ENCODE assay signal across 8 cellular contexts in the genomic region with DNA sequence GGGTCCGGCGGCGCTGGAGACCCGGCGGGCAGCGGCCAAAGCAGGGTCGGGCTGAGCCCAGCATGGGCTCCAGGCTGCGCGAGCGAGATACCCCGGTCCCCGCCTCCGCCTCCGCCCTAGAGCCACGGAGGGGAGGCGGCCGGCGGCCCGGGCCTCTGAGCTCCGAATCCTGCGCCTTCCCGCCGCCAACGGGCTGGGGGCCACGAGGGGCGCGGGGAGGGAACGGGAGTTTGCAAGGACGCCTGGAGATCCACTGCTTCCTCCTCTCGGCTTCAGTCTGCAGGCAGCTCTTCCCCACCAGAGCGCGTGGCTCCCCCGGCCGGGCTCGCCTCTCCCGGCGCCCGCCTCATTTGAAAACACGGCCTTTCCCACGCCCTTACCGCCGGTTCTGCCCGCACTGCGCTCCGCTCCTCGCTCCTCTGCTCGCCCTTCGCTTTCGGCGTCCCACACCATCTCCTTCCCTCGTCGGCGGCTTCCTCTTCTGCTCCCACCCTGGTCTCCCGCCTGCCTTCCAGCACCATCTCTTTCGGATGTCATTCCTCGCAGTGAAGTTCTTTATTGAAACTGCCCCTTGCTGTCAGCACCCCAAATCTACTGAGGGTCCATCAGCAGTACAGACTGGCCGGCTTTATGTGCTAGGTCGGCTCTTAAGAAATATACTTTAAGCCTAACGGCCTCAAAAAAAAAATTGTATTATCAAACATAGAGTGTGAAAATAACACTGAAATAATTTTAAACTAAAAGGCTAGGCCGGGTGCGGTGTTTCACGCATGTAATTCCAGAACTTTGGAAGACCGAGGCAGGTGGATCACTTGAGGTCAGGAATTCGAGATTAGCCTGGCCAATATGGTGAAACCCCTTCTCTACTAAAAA.
DNase-seq lines count a peak whose midpoint lies in the region; ATAC-seq and TF ChIP-seq lines count a peak whose summit lies in the region.

No MANE protein-coding gene starts in this region.

- H3K4me1 ChIP-seq in right atrium auricular region: peaks cover 0 to 11% of the 10 kb centered on the region in 2 donors
- peaks cover 4 to 5% of the 10 kb centered on the region in 2 experiments for H3K4me1 ChIP-seq in trophoblast cell (ENCODE audit: control insufficient read depth in 1 of 2, insufficient read depth in 2 of 2, low read length in 2 of 2)

- no peaks in the 10 kb centered on the region for H3K9me3 Mint-ChIP-seq in activated T-helper 17 cell treated with anti-CD3 and anti-CD28 coated beads, Interleukin-2, amount 50 U/mL, for 72 hours

- H4K91ac ChIP-seq in trophoblast cell (ENCODE audit: low read depth, low read length): no peak overlapping the region

- H2AFZ ChIP-seq in trophoblast cell (ENCODE audit: insufficient read depth, low read length, poor library complexity): peak overlapping the region; percentile 47

- no peak overlapping the region for H3K23ac ChIP-seq in trophoblast cell (ENCODE audit: low read length)

- H3K9ac ChIP-seq in trophoblast cell (ENCODE audit: low read length): no peak overlapping the region

- H2AK5ac ChIP-seq in trophoblast cell (ENCODE audit: low read length): no peak overlapping the region

- H3K27me3 ChIP-seq in right atrium auricular region (no peaks in the 10 kb centered on the region), trophoblast cell (ENCODE audit: insufficient read depth, low read length) (peaks cover 21% of the 10 kb centered on the region)

- H3K79me2 ChIP-seq in trophoblast cell (ENCODE audit: control insufficient read depth, insufficient read depth, low read length, poor library complexity): no peaks in the 10 kb centered on the region

- no peak for TF ChIP-seq CTCF in right atrium auricular region (IDR thresholded peaks at IDR 0.05)

- H3K27ac ChIP-seq in right atrium auricular region: no peak overlapping the region
- H3K27ac ChIP-seq in trophoblast cell (ENCODE audit: low read depth, low read length): no peak overlapping the region

- H3K27me3 Mint-ChIP-seq in activated T-helper 17 cell treated with anti-CD3 and anti-CD28 coated beads, Interleukin-2, amount 50 U/mL, for 72 hours: peaks cover 44% of the 10 kb centered on the region

- DNase-seq in Daoy (ENCODE audit: low read depth) (peak; percentile 44), right atrium auricular region (ENCODE audit: low spot score) (no peak), trophoblast cell (peak in 1 of 2 donors; percentile 21), middle frontal gyrus (ENCODE audit: extremely low spot score, low spot score) (no peak), NCI-H1694 (lab: John Stamatoyannopoulos, UW) (no peak), Kasumi-1 (lab: John Stamatoyannopoulos, UW) (no peak)
- no peak for DNase-seq in activated effector memory CD4-positive, alpha-beta T cell treated with anti-CD3 and anti-CD28 coated beads, Interleukin-2, amount 50 U/mL, for 16 hours

- H3K14ac ChIP-seq in trophoblast cell (ENCODE audit: low read length): no peak overlapping the region

- no peak overlapping the region for H2BK120ac ChIP-seq in trophoblast cell (ENCODE audit: insufficient read depth, low read length, poor library complexity)

- no peak overlapping the region for H2BK12ac ChIP-seq in trophoblast cell (ENCODE audit: low read length)

- H3K9me3 ChIP-seq in right atrium auricular region: no peaks in the 10 kb centered on the region
- H3K9me3 ChIP-seq in trophoblast cell (ENCODE audit: insufficient read depth, low read depth, low read length): peaks cover 2% of the 10 kb centered on the region

- peaks cover 6% of the 10 kb centered on the region for H3K4me1 Mint-ChIP-seq in activated T-helper 17 cell treated with anti-CD3 and anti-CD28 coated beads, Interleukin-2, amount 50 U/mL, for 72 hours

- no peak overlapping the region for H2BK5ac ChIP-seq in trophoblast cell (ENCODE audit: low read depth, low read length, poor library complexity)

- WGBS in trophoblast cell (ENCODE audit: extremely low coverage, insufficient coverage, insufficient read length): no CpG with 5 or more reads among the region's 64 CpGs

- H3K36me3 Mint-ChIP-seq in activated T-helper 17 cell treated with anti-CD3 and anti-CD28 coated beads, Interleukin-2, amount 50 U/mL, for 72 hours (ENCODE audit: low read depth): no peaks in the 10 kb centered on the region

- H3K18ac ChIP-seq in trophoblast cell (ENCODE audit: low read length): no peak overlapping the region

- peak overlapping the region; percentile 71 for H3K4me2 ChIP-seq in trophoblast cell (ENCODE audit: low read length)

- no peak overlapping the region for H4K12ac ChIP-seq in trophoblast cell (ENCODE audit: low read depth, low read length)

- ATAC-seq in activated T-helper 17 cell treated with anti-CD3 and anti-CD28 coated beads, Interleukin-2, amount 50 U/mL, for 72 hours (replicated peaks): no peak

- peak overlapping the region; percentile 73 for H3K4me3 Mint-ChIP-seq in activated T-helper 17 cell treated with anti-CD3 and anti-CD28 coated beads, Interleukin-2, amount 50 U/mL, for 72 hours

- no peaks in the 10 kb centered on the region for H3K36me3 ChIP-seq in right atrium auricular region
- no peaks in the 10 kb centered on the region for H3K36me3 ChIP-seq in trophoblast cell (ENCODE audit: control insufficient read depth in 1 of 2, insufficient read depth in 2 of 2, low read length in 2 of 2)

- H3K27ac Mint-ChIP-seq in activated T-helper 17 cell treated with anti-CD3 and anti-CD28 coated beads, Interleukin-2, amount 50 U/mL, for 72 hours: no peak overlapping the region

- no peak overlapping the region for H4K8ac ChIP-seq in trophoblast cell (ENCODE audit: low read depth, low read length)

- no peaks in the 10 kb centered on the region for H3K79me1 ChIP-seq in trophoblast cell (ENCODE audit: low read length)

- H3K4me3 ChIP-seq in right atrium auricular region: peak overlapping the region; percentile 34 to 48
- no peak overlapping the region for H3K4me3 ChIP-seq in trophoblast cell (ENCODE audit: low read depth, low read length)

- no peak overlapping the region for H3K4ac ChIP-seq in trophoblast cell (ENCODE audit: low read depth, low read length)
